Comparison of ENCODE assay signal across 12 cellular contexts in the genomic region with DNA sequence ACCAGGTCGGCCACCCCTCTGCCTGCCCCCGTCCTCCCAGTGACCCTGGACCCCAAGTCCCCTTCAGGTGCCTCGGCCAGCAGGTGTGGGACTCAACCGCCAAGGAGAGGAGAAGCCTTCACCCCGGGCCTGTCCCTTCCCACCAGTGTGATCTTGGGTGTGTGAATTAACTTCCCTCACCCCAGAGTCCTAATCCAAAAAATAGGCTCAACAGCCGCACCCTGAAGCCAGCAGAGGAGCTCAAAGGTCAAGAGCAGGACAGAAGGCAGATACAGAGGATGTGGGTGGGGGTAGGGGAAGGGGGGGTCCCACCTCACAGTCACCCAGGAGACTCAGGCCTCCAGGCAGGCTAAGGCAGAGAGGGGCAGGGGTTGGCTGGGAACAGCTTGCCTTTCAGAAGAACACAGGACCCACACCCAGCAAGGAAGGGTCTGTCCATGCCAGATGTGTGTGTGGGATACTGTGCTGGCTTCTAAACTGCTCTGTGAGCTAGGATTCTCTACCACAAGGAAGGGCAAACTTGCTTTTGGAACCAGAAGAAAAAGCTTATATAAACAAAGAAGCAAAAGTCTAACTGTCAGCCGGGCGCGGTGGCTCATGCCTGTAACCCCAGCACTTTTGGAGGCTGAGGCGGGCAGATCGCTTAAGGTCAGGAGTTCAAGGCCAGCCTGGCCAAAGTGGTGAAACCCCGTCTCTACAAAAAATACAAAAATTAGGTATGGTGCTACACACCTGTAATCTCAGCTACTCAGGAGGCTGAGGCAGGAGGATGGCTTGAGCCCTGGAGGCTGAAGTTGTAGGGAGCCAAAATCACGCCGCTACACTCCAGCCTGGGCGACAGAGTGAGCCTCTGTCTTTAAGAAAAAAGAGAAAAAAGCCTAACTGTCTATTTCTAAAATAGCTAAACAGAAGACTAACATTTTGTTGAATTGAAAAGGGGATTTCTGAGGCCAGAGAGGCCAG. TPM values are rescaled to one million over a fixed set of nuclear protein-coding genes. Genes with fewer than 3 reads are reported as not detected.
A peak's percentile ranks its signal among the peaks of the same experiment; 100 is the strongest.
DNase-seq lines count a peak whose midpoint lies in the region; ATAC-seq and TF ChIP-seq lines count a peak whose summit lies in the region.
"Had no signal": no experiment of that assay in that cellular context is flagged by ENCODE, and none has a peak within 500 bp of the region (broad histone marks: within the 10 kb centered on the region; RNA-seq: fewer than 3 reads in every experiment).

No MANE protein-coding gene starts in this region.

- BruUV-seq in A673 (replicated peaks; lab: Mats Ljungman, UMichigan) = no TSS peak

- CTCF ChIA-PET in A673 (lab: Charles Lee) = no interaction called here
- CTCF ChIA-PET in HEK293T (lab: Yijun Ruan, JAX) = interaction anchor here (1.4 kb wide), 1 partner anchor 37 kb away, joined by 4 read pairs; no protein-coding TSS in a partner anchor

- POLR2A ChIA-PET in A673 (lab: Charles Lee; ENCODE audit: low non-redundant PET) (interaction anchor here (0.6 to 0.9 kb wide), 2 partner anchors 10 to 765 kb away, joined by 4 to 5 read pairs; no protein-coding TSS in a partner anchor), HEK293T (lab: Yijun Ruan, JAX) (interaction anchor here (0.7 to 4.5 kb wide), 7 partner anchors 8 to 29 kb away, joined by 3 to 30 read pairs (median 4); no protein-coding TSS in a partner anchor)
- POLR2A ChIA-PET in naive thymus-derived CD8-positive, alpha-beta T cell (lab: Charles Lee) = interaction anchor here (0.6 to 7.4 kb wide), 17 partner anchors 12 to 210 kb away, joined by 3 to 81 read pairs (median 5); a partner anchor contains a TSS

- H3K4me3 ChIP-seq in A673 (ENCODE audit: low read depth, low read length, poor library complexity, severe bottlenecking) (no peak overlapping the region), adipocyte (ENCODE audit: low read length) (peak overlapping the region; percentile 52)
- peak overlapping the region; percentile 77 for H3K4me3 ChIP-seq in Jurkat, Clone E6-1 (ENCODE audit: low read length)
- H3K4me3 ChIP-seq: GM23248, testis had no signal

- H3K4me1 ChIP-seq in A673 (ENCODE audit: insufficient read depth, low read length, poor library complexity, severe bottlenecking) = peaks cover 74% of the 10 kb centered on the region
- peaks cover 69% of the 10 kb centered on the region for H3K4me1 ChIP-seq in adipocyte (ENCODE audit: control insufficient read depth, insufficient read depth, low read length)

- no peaks in the 10 kb centered on the region for H3K36me3 ChIP-seq in A673 (ENCODE audit: insufficient read depth, low read length, poor library complexity, severe bottlenecking)
- H3K36me3 ChIP-seq in adipocyte (ENCODE audit: control insufficient read depth, insufficient read depth, low read length, severe bottlenecking) = no peaks in the 10 kb centered on the region

- H3K36me3 Mint-ChIP-seq in naive thymus-derived CD8-positive, alpha-beta T cell = no peaks in the 10 kb centered on the region

- H3K4me3 Mint-ChIP-seq in naive thymus-derived CD8-positive, alpha-beta T cell = peak overlapping the region; percentile 52 to 85 (median 70)

- H3K27me3 Mint-ChIP-seq in naive thymus-derived CD8-positive, alpha-beta T cell = no peaks in the 10 kb centered on the region

- intact Hi-C loops in A673 (cut with micrococcal nuclease; ENCODE audit: unreplicated experiment) = no loop called here

- DNase-seq in A673 (ENCODE audit: low spot score) (no peak), adipocyte (ENCODE audit: low read depth) (no peak), DMS79 (lab: John Stamatoyannopoulos, UW) (no peak), HUDEP-2 (lab: John Stamatoyannopoulos, UW; ENCODE audit: unreplicated experiment in 76 of 76) (no peak), HEK293T (ENCODE audit: extremely low spot score) (no peak), NOMO-1 (lab: John Stamatoyannopoulos, UW; ENCODE audit: unreplicated experiment in 2 of 2) (no peak)
- no peak for DNase-seq in Jurkat, Clone E6-1 (ENCODE audit: low read depth, low spot score)
- no peak for DNase-seq in naive thymus-derived CD8-positive, alpha-beta T cell
- DNase-seq: mammary epithelial cell, SW 1271, testis had no signal

- H3K27me3 ChIP-seq in A673 (replicated peaks; ENCODE audit: insufficient read depth, low read depth, low read length, poor library complexity) (no peaks in the 10 kb centered on the region), adipocyte (replicated peaks; ENCODE audit: control insufficient read depth, insufficient read depth, low read length) (no peaks in the 10 kb centered on the region)
- H3K27me3 ChIP-seq: testis had no signal

- TF ChIP-seq CTCF in A673 (conservative IDR thresholded peaks at IDR 0.05; ENCODE audit: low read depth, low read length) = no peak

- peaks cover 21 to 60% (median 58%) of the 10 kb centered on the region in 4 donors for H3K4me1 Mint-ChIP-seq in naive thymus-derived CD8-positive, alpha-beta T cell

- H3K9me3 ChIP-seq in A673 (ENCODE audit: low read depth, low read length, poor library complexity, severe bottlenecking) = no peaks in the 10 kb centered on the region
- no peaks in the 10 kb centered on the region for H3K9me3 ChIP-seq in adipocyte (ENCODE audit: control insufficient read depth, low read length)
- H3K9me3 ChIP-seq: testis had no signal

- peak overlapping the region; percentile 65 for H3K27ac ChIP-seq in A673 (ENCODE audit: low read depth, low read length, poor library complexity, severe bottlenecking)
- H3K27ac ChIP-seq: testis had no signal

- no peaks in the 10 kb centered on the region for H3K9me3 Mint-ChIP-seq in naive thymus-derived CD8-positive, alpha-beta T cell

- ATAC-seq in naive thymus-derived CD8-positive, alpha-beta T cell = peak in 1 of 2 donors; percentile 1

- H3K9ac ChIP-seq in adipocyte (ENCODE audit: low read length) = peak overlapping the region; percentile 96

- H3K27ac Mint-ChIP-seq in naive thymus-derived CD8-positive, alpha-beta T cell = peak overlapping the region; percentile 73 to 94 (median 88)

TF ChIP-seq in HEK293T, 16 proteins besides CTCF, POLR2A, EP300 and RAD21:
- no peak for TF ChIP-seq FOXK2 (IDR thresholded peaks at IDR 0.05)
- TF ChIP-seq ZNF384 (IDR thresholded peaks at IDR 0.05) = no peak
- no peak for TF ChIP-seq LEF1 (IDR thresholded peaks at IDR 0.05; ENCODE audit: borderline replicate concordance)
- TF ChIP-seq FOXA1 (IDR thresholded peaks at IDR 0.05) = no peak
- TF ChIP-seq HDGF (IDR thresholded peaks at IDR 0.05; ENCODE audit: borderline replicate concordance) = no peak

RNA-seq across cellular contexts. Expression of a gene that starts 4.6 kb away (rescaled TPM):
- total RNA-seq in A673 (2021) = 174 and 182 TPM in 2 replicates
- polyA plus RNA-seq in Jurkat, Clone E6-1 (2012; ENCODE audit: insufficient read depth, insufficient read length) = 194 TPM
- 10 to 100 TPM; 90.0 to 94.5 TPM for total RNA-seq in naive thymus-derived CD8-positive, alpha-beta T cell
- 1 to 10 TPM; 2.4 to 8.4 (median 5.7) TPM for polyA plus RNA-seq in naive thymus-derived CD8-positive, alpha-beta T cell

RNA-seq across cellular contexts. Expression of a gene that starts 23.2 kb away (rescaled TPM):
- total RNA-seq in A673 (2021) = 103 TPM in 2 replicates
- 93.9 TPM for polyA plus RNA-seq in Jurkat, Clone E6-1 (2012; ENCODE audit: insufficient read depth, insufficient read length)
- under 1 TPM in 1 of 2 experiments, not detected in 1; 0.74 TPM for total RNA-seq in naive thymus-derived CD8-positive, alpha-beta T cell
- under 1 TPM; 0.13 to 0.46 (median 0.26) TPM for polyA plus RNA-seq in naive thymus-derived CD8-positive, alpha-beta T cell

RNA-seq across cellular contexts. Expression of a gene that starts 31.3 kb away (rescaled TPM):
- 129 and 134 TPM in 2 replicates for total RNA-seq in A673 (2021)
- 328 TPM for polyA plus RNA-seq in Jurkat, Clone E6-1 (2012; ENCODE audit: insufficient read depth, insufficient read length)
- 100 to 1,000 TPM; 174 to 183 TPM for total RNA-seq in naive thymus-derived CD8-positive, alpha-beta T cell
- polyA plus RNA-seq in naive thymus-derived CD8-positive, alpha-beta T cell = 100 to 1,000 TPM; 428 to 492 (median 431) TPM

Comparison
In these comparisons a context has a peak if more than half of its experiments do, and no peak if none do; other contexts are left out.
1. RNA of a gene that starts 23.2 kb away (total RNA-seq): 103 TPM in A673; 0.74 TPM in naive thymus-derived CD8-positive, alpha-beta T cell; every median in the first group is over 10 times any median in the second.